7 cellular contexts compared by ENCODE assay signal in genomic region chr10:52266858-52267257, GRCh38. TPM values are rescaled to one million over a fixed set of nuclear protein-coding genes. Genes with fewer than 3 reads are reported as not detected.
"Had no signal": no experiment of that assay in that cellular context is flagged by ENCODE, and none has a peak within 500 bp of the region (broad histone marks: within the 10 kb centered on the region; RNA-seq: fewer than 3 reads in every experiment).

No MANE protein-coding gene starts in this region.

- H3K4me3 ChIP-seq: K562 had no signal

- DNase-seq: KBM-7, KG1 had no signal

- FAIRE-seq: HTR-8/SVneo, K562 had no signal

- ATAC-seq: K562 had no signal

- H3K27ac ChIP-seq: HL-60 had no signal

RNA-seq across cellular contexts. Expression of gene DKK1, which starts 47.2 kb away (rescaled TPM):
- total RNA-seq: HT1080 had no signal
- polyA plus RNA-seq: IgD-negative memory B cell, K562 had no signal
